Comparison of ENCODE assay signal across 21 cellular contexts in genomic region chr14:101521306-101521935, GRCh38. TPM values are rescaled to one million over a fixed set of nuclear protein-coding genes. Genes with fewer than 3 reads are reported as not detected.
"Had no signal": no experiment of that assay in that cellular context is flagged by ENCODE, and none has a peak within 500 bp of the region (broad histone marks: within the 10 kb centered on the region; RNA-seq: fewer than 3 reads in every experiment).

No MANE protein-coding gene starts in this region.

- H3K27ac ChIP-seq: pancreas, WERI-Rb-1 had no signal

- H3K4me1 ChIP-seq: pancreas had no signal

- H3K9me3 ChIP-seq: esophagus squamous epithelium, pancreas had no signal

- H3K4me3 ChIP-seq: esophagus squamous epithelium, pancreas, spleen, tibial nerve had no signal

- DNase-seq: activated CD4-positive, alpha-beta T cell treated with anti-CD3 and anti-CD28 coated beads for 1 hour; activated CD4-positive, alpha-beta T cell treated with anti-CD3 and anti-CD28 coated beads, Interleukin-2, amount 50 U/mL, for 48 hours; activated gamma-delta T cell treated with Interleukin-2 at 50 U/mL for 16 hours; activated T-cell treated with anti-CD3 and anti-CD28 coated beads for 4 hours; effector memory CD8-positive, alpha-beta T cell; esophagus squamous epithelium; hippocampal formation; islet precursor cell; spleen; stimulated activated CD8-positive, alpha-beta memory T cell treated with anti-CD3 and anti-CD28 coated beads, Interleukin-4, amount 100 ng/mL, for 48 hours; WERI-Rb-1 had no signal

- H3K36me3 ChIP-seq: esophagus squamous epithelium, pancreas, spleen, tibial nerve, WERI-Rb-1 had no signal

- ATAC-seq: activated naive CD4-positive, alpha-beta T cell treated with anti-CD3 and anti-CD28 coated beads, Interleukin-2, amount 50 U/mL, for 72 hours; effector memory CD8-positive, alpha-beta T cell; left lobe of liver; pancreas had no signal

- H3K27me3 ChIP-seq: pancreas, tibial nerve had no signal

RNA-seq across cellular contexts. Expression of gene DIO3, which starts 39.9 kb away (rescaled TPM):
- total RNA-seq: activated naive CD4-positive, alpha-beta T cell treated with anti-CD3 and anti-CD28 coated beads, Interleukin-2, amount 50 U/mL, for 72 hours; activated T-helper 1 cell treated with anti-CD3 and anti-CD28 coated beads, Interleukin-12 subunit alpha, Interleukin-12 subunit beta, Interleukin-2, Interleukin-4 antibody, amounts not matched to agents 30 ng/mL and 10 ng/mL and 1 ng/mL, durations not matched to agents 14 hours and 24 hours and 36 hours; cardiac septum; dermis microvascular lymphatic vessel endothelial cell; lung microvascular endothelial cell; myocyte; T-helper 2 cell treated with Interferon-gamma antibody and Interleukin-4, amounts not matched to agents 100 ng/mL and 5 ng/mL, for 36 hours had no signal
